Comparison of ENCODE assay signal across 8 cellular contexts in genomic region chr14:55053018-55053417, GRCh38. TPM values are rescaled to one million over a fixed set of nuclear protein-coding genes. Genes with fewer than 3 reads are reported as not detected.
DNase-seq lines count a peak whose midpoint lies in the region; ATAC-seq and TF ChIP-seq lines count a peak whose summit lies in the region.
"Had no signal": no experiment of that assay in that cellular context is flagged by ENCODE, and none has a peak within 500 bp of the region (broad histone marks: within the 10 kb centered on the region; RNA-seq: fewer than 3 reads in every experiment).

No MANE protein-coding gene starts in this region.

- peak overlapping the region; percentile 99 for H3K4me3 ChIP-seq in iPS-11a (ENCODE audit: low read depth, low read length)

- peaks cover 38% of the 10 kb centered on the region for H3K4me1 Mint-ChIP-seq in HFFc6 (ENCODE audit: low read depth)
- H3K4me1 Mint-ChIP-seq in activated CD8-positive, alpha-beta T cell treated with anti-CD3 and anti-CD28 coated beads, Interleukin-2, amount 10 ng/mL, durations not matched to agents 7 days and 5 days (ENCODE audit: low read depth): peaks cover 40% of the 10 kb centered on the region
- H3K4me1 Mint-ChIP-seq in stimulated activated memory B cell treated with anti-CD40 and anti-IgM and Interleukin-4, amounts not matched to agents 10 μg/mL and 1 μg/mL and 100 μg/mL, for 72 hours: peaks cover 30% of the 10 kb centered on the region

- CTCF ChIA-PET in activated CD8-positive, alpha-beta T cell treated with anti-CD3 and anti-CD28 coated beads, Interleukin-2, amount 10 ng/mL, durations not matched to agents 7 days and 5 days (lab: Charles Lee): interaction anchor here (0.9 to 3.0 kb wide), 7 partner anchors 18 to 394 kb away, joined by 3 to 29 read pairs (median 4); partner anchors contain the start of genes SOCS4 and WDHD1

- H3K36me3 Mint-ChIP-seq in HFFc6 (ENCODE audit: low read depth): peaks cover 41% of the 10 kb centered on the region
- H3K36me3 Mint-ChIP-seq in activated CD8-positive, alpha-beta T cell treated with anti-CD3 and anti-CD28 coated beads, Interleukin-2, amount 10 ng/mL, durations not matched to agents 7 days and 5 days (ENCODE audit: low read depth): peaks cover 35% of the 10 kb centered on the region
- H3K36me3 Mint-ChIP-seq in stimulated activated memory B cell treated with anti-CD40 and anti-IgM and Interleukin-4, amounts not matched to agents 10 μg/mL and 1 μg/mL and 100 μg/mL, for 72 hours: peaks cover 21% of the 10 kb centered on the region

- peak overlapping the region; percentile 99 for H3K27ac Mint-ChIP-seq in HFFc6
- H3K27ac Mint-ChIP-seq in activated CD8-positive, alpha-beta T cell treated with anti-CD3 and anti-CD28 coated beads, Interleukin-2, amount 10 ng/mL, durations not matched to agents 7 days and 5 days: peak overlapping the region; percentile 84
- H3K27ac Mint-ChIP-seq in stimulated activated memory B cell treated with anti-CD40 and anti-IgM and Interleukin-4, amounts not matched to agents 10 μg/mL and 1 μg/mL and 100 μg/mL, for 72 hours: no peak overlapping the region

- no peaks in the 10 kb centered on the region for H3K27me3 Mint-ChIP-seq in HFFc6 (ENCODE audit: insufficient read depth)
- no peaks in the 10 kb centered on the region for H3K27me3 Mint-ChIP-seq in activated CD8-positive, alpha-beta T cell treated with anti-CD3 and anti-CD28 coated beads, Interleukin-2, amount 10 ng/mL, durations not matched to agents 7 days and 5 days (ENCODE audit: low read depth)
- no peaks in the 10 kb centered on the region for H3K27me3 Mint-ChIP-seq in stimulated activated memory B cell treated with anti-CD40 and anti-IgM and Interleukin-4, amounts not matched to agents 10 μg/mL and 1 μg/mL and 100 μg/mL, for 72 hours

- DNase-seq in HFFc6 (no peak), DMS153 treated with DMSO at 0.1 percent for 48 hours (lab: John Stamatoyannopoulos, UW; ENCODE audit: unreplicated experiment) (no peak)
- no peak for DNase-seq in activated CD8-positive, alpha-beta T cell treated with anti-CD3 and anti-CD28 coated beads, Interleukin-2, amount 10 ng/mL, durations not matched to agents 7 days and 5 days
- DNase-seq: NCI-H510A treated with DMSO at 0.1 percent for 48 hours had no signal

- no peaks in the 10 kb centered on the region for H3K9me3 Mint-ChIP-seq in HFFc6
- no peaks in the 10 kb centered on the region for H3K9me3 Mint-ChIP-seq in activated CD8-positive, alpha-beta T cell treated with anti-CD3 and anti-CD28 coated beads, Interleukin-2, amount 10 ng/mL, durations not matched to agents 7 days and 5 days (ENCODE audit: insufficient read depth)
- H3K9me3 Mint-ChIP-seq in stimulated activated memory B cell treated with anti-CD40 and anti-IgM and Interleukin-4, amounts not matched to agents 10 μg/mL and 1 μg/mL and 100 μg/mL, for 72 hours: no peaks in the 10 kb centered on the region

- TF ChIP-seq CTCF in HFFc6 (IDR thresholded peaks at IDR 0.05): no peak

- ATAC-seq in activated CD8-positive, alpha-beta T cell treated with anti-CD3 and anti-CD28 coated beads, Interleukin-2, amount 10 ng/mL, durations not matched to agents 7 days and 5 days: no peak
- ATAC-seq in stimulated activated memory B cell treated with anti-CD40 and anti-IgM and Interleukin-4, amounts not matched to agents 10 μg/mL and 1 μg/mL and 100 μg/mL, for 72 hours: no peak
- ATAC-seq in GM21723 (IDR thresholded peaks at IDR 0.05; ENCODE audit: unreplicated experiment) (no peak), HG03025 (IDR thresholded peaks at IDR 0.05; ENCODE audit: low FRiP score, unreplicated experiment) (no peak)

- POLR2A ChIA-PET in activated CD8-positive, alpha-beta T cell treated with anti-CD3 and anti-CD28 coated beads, Interleukin-2, amount 10 ng/mL, durations not matched to agents 7 days and 5 days (lab: Charles Lee): interaction anchor here (2.2 to 4.3 kb wide), 3 partner anchors 7 to 26 kb away, joined by 13 to 82 read pairs (median 15); partner anchors contain the start of genes SOCS4 and WDHD1

- H3K4me3 Mint-ChIP-seq in HFFc6: peak overlapping the region; percentile 89
- peak overlapping the region; percentile 80 for H3K4me3 Mint-ChIP-seq in activated CD8-positive, alpha-beta T cell treated with anti-CD3 and anti-CD28 coated beads, Interleukin-2, amount 10 ng/mL, durations not matched to agents 7 days and 5 days
- peak overlapping the region; percentile 91 for H3K4me3 Mint-ChIP-seq in stimulated activated memory B cell treated with anti-CD40 and anti-IgM and Interleukin-4, amounts not matched to agents 10 μg/mL and 1 μg/mL and 100 μg/mL, for 72 hours

RNA-seq across cellular contexts. Expression of gene MAPK1IP1L, which starts 1.6 kb away (rescaled TPM):
- total RNA-seq in HFFc6 (2021; fragmentation: NEBNext Ultra II Directional; extraction: Animal tissue kit (Norgen Biotek cat#: 25700)): 100 to 1,000 TPM; 114 to 150 (median 126) TPM
- total RNA-seq in activated CD8-positive, alpha-beta T cell treated with anti-CD3 and anti-CD28 coated beads, Interleukin-2, amount 10 ng/mL, durations not matched to agents 7 days and 5 days: 100 to 1,000 TPM; 105 to 106 TPM

RNA-seq across cellular contexts. Expression of gene SOCS4, which starts 26.0 kb away (rescaled TPM):
- total RNA-seq in HFFc6 (2021; fragmentation: NEBNext Ultra II Directional; extraction: Animal tissue kit (Norgen Biotek cat#: 25700)): 10 to 100 TPM; 22.1 to 26.2 (median 23.6) TPM
- total RNA-seq in activated CD8-positive, alpha-beta T cell treated with anti-CD3 and anti-CD28 coated beads, Interleukin-2, amount 10 ng/mL, durations not matched to agents 7 days and 5 days: 10 to 100 TPM; 26.7 to 36.5 TPM

RNA-seq across cellular contexts. Expression of gene WDHD1, which starts 26.1 kb away (rescaled TPM):
- total RNA-seq in HFFc6 (2021; fragmentation: NEBNext Ultra II Directional; extraction: Animal tissue kit (Norgen Biotek cat#: 25700)): 10 to 100 TPM in 5 of 6 experiments, 1 to 10 TPM in 1; 9.8 to 20.3 (median 17.8) TPM
- 10 to 100 TPM; 45.9 to 46.6 TPM for total RNA-seq in activated CD8-positive, alpha-beta T cell treated with anti-CD3 and anti-CD28 coated beads, Interleukin-2, amount 10 ng/mL, durations not matched to agents 7 days and 5 days
